ENCODE assay signal across 11 cellular contexts in the genomic region with DNA sequence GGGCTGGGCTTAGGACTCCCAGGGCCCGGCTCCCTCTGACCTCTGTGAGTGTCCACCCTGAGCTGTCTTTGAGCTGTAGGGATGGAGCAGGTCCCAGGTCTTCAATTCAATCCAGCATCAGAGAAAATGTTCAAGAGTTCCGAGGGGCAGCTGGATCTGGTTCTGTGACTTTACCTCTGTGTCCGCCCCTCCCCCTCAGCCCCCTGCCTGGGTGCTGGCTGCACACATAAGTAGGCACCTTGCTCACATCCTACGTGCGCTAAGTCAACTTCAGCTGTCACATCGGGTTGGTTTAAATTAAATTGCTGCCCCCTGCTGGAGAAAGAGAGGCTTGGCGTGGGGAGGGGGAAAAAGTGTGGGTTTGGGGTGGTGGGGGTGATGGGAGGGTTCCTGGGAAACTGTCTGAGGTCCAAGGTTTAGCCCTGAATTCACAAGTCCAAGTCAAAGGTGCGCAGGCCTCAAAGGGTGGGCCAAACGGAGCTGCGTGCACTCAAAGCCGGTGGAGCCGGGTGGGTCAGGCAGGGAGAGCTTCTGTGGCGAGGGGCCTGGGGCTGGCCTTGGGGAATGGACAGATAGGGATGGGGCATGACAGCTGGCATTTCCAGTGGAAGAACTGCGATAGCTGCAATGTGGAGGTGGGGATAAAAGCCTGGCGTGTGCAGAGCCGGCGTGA. TPM values are rescaled to one million over a fixed set of nuclear protein-coding genes. Genes with fewer than 3 reads are reported as not detected.
DNase-seq lines count a peak whose midpoint lies in the region; ATAC-seq, FAIRE-seq and TF ChIP-seq lines count a peak whose summit lies in the region.
"Had no signal": no experiment of that assay in that cellular context is flagged by ENCODE, and none has a peak within 500 bp of the region (broad histone marks: within the 10 kb centered on the region; RNA-seq: fewer than 3 reads in every experiment).

No MANE protein-coding gene starts in this region.

- BruUV-seq in Panc1 (replicated peaks; lab: Mats Ljungman, UMichigan) = no TSS peak

- DNase-seq in heart left ventricle (no peak), left ventricle myocardium superior (no peak), Panc1 (ENCODE audit: low read depth, low spot score) (no peak), germinal center (ENCODE audit: low spot score) (peak; percentile 41), thyroid gland (peak; percentile 39 to 47), GM19239 (ENCODE audit: insufficient read length, low spot score) (no peak), NCI-H1417 treated with DMSO at 0.1 percent for 48 hours (lab: John Stamatoyannopoulos, UW) (no peak)
- DNase-seq: T-cell, uterus had no signal

- H3K4me3 ChIP-seq in heart left ventricle (no peak overlapping the region), Panc1 (ENCODE audit: low read depth in 2 of 2, low read length in 2 of 2) (no peak overlapping the region), thyroid gland (replicated peaks in 1 of 3) (no peak overlapping the region)
- H3K4me3 ChIP-seq: uterus had no signal

- H3K27ac ChIP-seq in heart left ventricle (no peak overlapping the region), Panc1 (ENCODE audit: low read length) (no peak overlapping the region), thyroid gland (no peak overlapping the region)
- H3K27ac ChIP-seq: uterus had no signal

- WGBS in heart left ventricle, 4 donors = 40 to 52% (median 46%) methylated on average over 16 to 17 of the region's 17 CpGs
- WGBS in thyroid gland, 2 donors = 49 to 53% methylated on average over 16 to 17 of the region's 17 CpGs

- no peak for ATAC-seq in heart left ventricle
- no peak for ATAC-seq in left ventricle myocardium superior
- ATAC-seq in Panc1 = no peak
- no peak for ATAC-seq in GM18511 (IDR thresholded peaks at IDR 0.05; ENCODE audit: unreplicated experiment)
- ATAC-seq: T-cell had no signal

- peaks cover 0 to 29% (median 0%) of the 10 kb centered on the region in 9 donors for H3K27me3 ChIP-seq in heart left ventricle
- no peaks in the 10 kb centered on the region; the same call in 1 of the 2 replicates for H3K27me3 ChIP-seq in Panc1 (ENCODE audit: control insufficient read depth, insufficient read depth, low read length)
- H3K27me3 ChIP-seq in thyroid gland = no peaks in the 10 kb centered on the region
- H3K27me3 ChIP-seq: uterus had no signal

- POLR2A ChIA-PET in Panc1 (lab: Charles Lee) = no interaction called here

- FAIRE-seq in GM19239 (lab: Jason Lieb, UNC) = no peak
- FAIRE-seq: colon had no signal

- H3K4me1 ChIP-seq in heart left ventricle (no peaks in the 10 kb centered on the region), Panc1 (ENCODE audit: control insufficient read depth, insufficient read depth, low read length) (no peaks in the 10 kb centered on the region), thyroid gland (peaks cover 0 to 10% of the 10 kb centered on the region in 2 donors)
- H3K4me1 ChIP-seq: uterus had no signal

- CTCF ChIA-PET in Panc1 (lab: Charles Lee) = interaction anchor here (1.5 to 1.7 kb wide), 2 partner anchors 12 to 68 kb away, joined by 6 read pairs; no protein-coding TSS in a partner anchor

- H3K9me3 ChIP-seq in heart left ventricle (no peaks in the 10 kb centered on the region), Panc1 (ENCODE audit: control insufficient read depth, insufficient read depth, low read depth, low read length) (no peaks in the 10 kb centered on the region), thyroid gland (no peaks in the 10 kb centered on the region)
- H3K9me3 ChIP-seq: uterus had no signal

- intact Hi-C loops in heart left ventricle (cut with DNase I) (loop anchor here in 1 of 10 donors (5.0 kb wide), 2 partner anchors 70 to 100 kb away; no protein-coding TSS in a partner anchor), left ventricle myocardium superior (cut with micrococcal nuclease) (no loop called here), Panc1 (cut with micrococcal nuclease; ENCODE audit: unreplicated experiment) (no loop called here), thyroid gland (cut with DNase I) (no loop called here)

- in situ Hi-C loops in Panc1 (cut with HindIII; ENCODE audit: low pct_unique_long_range_greater_than_20kb, low sequenced_read_pairs) = no loop called here

- H3K36me3 ChIP-seq in heart left ventricle (no peaks in the 10 kb centered on the region), Panc1 (ENCODE audit: control insufficient read depth, insufficient read depth, low read length) (no peaks in the 10 kb centered on the region), thyroid gland (no peaks in the 10 kb centered on the region)
- H3K36me3 ChIP-seq: uterus had no signal

- TF ChIP-seq CTCF in heart left ventricle (IDR thresholded peaks at IDR 0.05) = peak; percentile 19 to 51 (median 38)
- TF ChIP-seq CTCF in Panc1 (IDR thresholded peaks at IDR 0.05) = peak; percentile 86
- peak in 4 of 6 experiments; percentile 9 to 44 (median 22) for TF ChIP-seq CTCF in thyroid gland (IDR thresholded peaks at IDR 0.05)

- no peak for TF ChIP-seq POLR2A in heart left ventricle (IDR thresholded peaks at IDR 0.05)
- TF ChIP-seq POLR2A in thyroid gland (IDR thresholded peaks at IDR 0.05) = no peak

RNA-seq across cellular contexts. Expression of gene WFDC5, which starts 3.0 kb away (rescaled TPM):
- total RNA-seq in heart left ventricle (not detected), left ventricle myocardium superior (not detected), Panc1 (2021; ENCODE audit: unreplicated experiment) (not detected), thyroid gland (not detected)
- not detected for polyA plus RNA-seq in heart left ventricle
- polyA plus RNA-seq in Panc1 (2012; ENCODE audit: insufficient read length) = not detected
- total RNA-seq: T-cell, uterus had no signal

RNA-seq across cellular contexts. Expression of gene KCNS1, which starts 11.0 kb away (rescaled TPM):
- total RNA-seq in heart left ventricle (under 1 TPM in 2 of 9 donors, not detected in 7; 0.07 to 0.38 TPM), left ventricle myocardium superior (not detected), Panc1 (2021; ENCODE audit: unreplicated experiment) (not detected), thyroid gland (under 1 TPM in 2 of 4 donors, not detected in 2; 0.20 to 0.78 TPM)
- polyA plus RNA-seq in heart left ventricle = under 1 TPM in 1 of 2 donors, not detected in 1; 0.14 TPM
- polyA plus RNA-seq in Panc1 (2012; ENCODE audit: insufficient read length) = 0.05 TPM

RNA-seq across cellular contexts. Expression of gene WFDC12, which starts 12.3 kb away (rescaled TPM):
- not detected for total RNA-seq in heart left ventricle
- polyA plus RNA-seq in heart left ventricle = not detected
- total RNA-seq in left ventricle myocardium superior = not detected
- total RNA-seq in Panc1 (2021; ENCODE audit: unreplicated experiment) = not detected
- not detected for polyA plus RNA-seq in Panc1 (2012; ENCODE audit: insufficient read length)
- total RNA-seq in thyroid gland = not detected
- total RNA-seq: T-cell, uterus had no signal

Comparison
In these comparisons a context has a peak if more than half of its experiments do, and no peak if none do; other contexts are left out.
1. DNase-seq: peak in germinal center (single experiment) and thyroid gland (2 of 2); none in heart left ventricle (0 of 5), left ventricle myocardium superior (single experiment), Panc1 (single experiment), GM19239 (single experiment) and NCI-H1417 treated with DMSO at 0.1 percent for 48 hours (single experiment).
2. CTCF ChIP-seq: peak in every context shown above with its lines; median percentile 86 in Panc1; 38 in heart left ventricle; 22 in thyroid gland.